Comparison of ENCODE assay signal across 19 cellular contexts in the genomic region with DNA sequence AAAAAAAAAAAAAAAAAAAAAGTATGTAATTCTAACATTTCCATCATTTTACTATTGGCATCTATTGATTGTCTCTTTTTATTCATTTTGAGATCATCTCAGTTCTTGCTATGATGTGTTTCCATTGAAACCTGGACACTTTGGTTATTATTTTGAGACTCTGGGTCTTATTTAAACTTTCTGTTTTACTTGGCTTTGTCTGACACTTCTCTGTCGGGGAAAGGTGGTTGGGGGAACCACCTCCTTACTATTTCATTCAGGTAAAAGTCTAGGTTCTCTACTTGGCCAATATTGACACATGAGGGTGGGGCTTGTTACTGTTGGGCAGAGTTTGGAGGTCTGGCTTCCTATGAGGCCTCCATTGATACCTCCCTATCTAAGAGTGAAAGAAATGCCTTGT.
DNase-seq lines count a peak whose midpoint lies in the region; ATAC-seq lines count a peak whose summit lies in the region.
"Had no signal": no experiment of that assay in that cellular context is flagged by ENCODE, and none has a peak within 500 bp of the region (broad histone marks: within the 10 kb centered on the region; RNA-seq: fewer than 3 reads in every experiment).

No MANE protein-coding gene starts in this region.

- ATAC-seq in GM18868 (IDR thresholded peaks at IDR 0.05; ENCODE audit: unreplicated experiment) (peak; percentile 46), HG02759 (IDR thresholded peaks at IDR 0.05; ENCODE audit: unreplicated experiment) (peak; percentile 43), HG03039 (IDR thresholded peaks at IDR 0.05; ENCODE audit: unreplicated experiment) (no peak)

- DNase-seq in NCI-H1092 treated with DMSO at 0.1 percent for 48 hours (lab: John Stamatoyannopoulos, UW) (no peak), NOMO-1 treated with DMSO at 0.1 percent for 48 hours (lab: John Stamatoyannopoulos, UW; ENCODE audit: unreplicated experiment) (no peak)
- DNase-seq: 8988T; ACHN; BE2C; C1 segment of cervical spinal cord; CD4-positive, alpha-beta memory T cell; CD4-positive, CD25-positive, alpha-beta regulatory T cell; CD8-positive, alpha-beta memory T cell; DMS 273 treated with DMSO at 0.1 percent for 48 hours; DMS153; DMS53; DMS79; DND-41; EL; GDM1 had no signal
